In genomic region chr7:123535517-123535916, GRCh38 we compare ENCODE assay signal across 9 cellular contexts. TPM values are rescaled to one million over a fixed set of nuclear protein-coding genes. Genes with fewer than 3 reads are reported as not detected.
DNase-seq lines count a peak whose midpoint lies in the region; ATAC-seq and TF ChIP-seq lines count a peak whose summit lies in the region.
"Had no signal": no experiment of that assay in that cellular context is flagged by ENCODE, and none has a peak within 500 bp of the region (broad histone marks: within the 10 kb centered on the region; RNA-seq: fewer than 3 reads in every experiment).

No MANE protein-coding gene starts in this region.

- H3K27me3 ChIP-seq in upper lobe of right lung, result no peaks in the 10 kb centered on the region

- peaks cover 31% of the 10 kb centered on the region for H3K4me1 Mint-ChIP-seq in activated naive CD4-positive, alpha-beta T cell treated with anti-CD3 and anti-CD28 coated beads, Interleukin-2, amount 50 U/mL, for 24 hours
- peaks cover 28% of the 10 kb centered on the region for H3K4me1 Mint-ChIP-seq in activated naive CD4-positive, alpha-beta T cell treated with anti-CD3 and anti-CD28 coated beads for 36 hours (ENCODE audit: low read depth)
- H3K4me1 Mint-ChIP-seq in activated CD4-positive, alpha-beta T cell treated with anti-CD3 and anti-CD28 coated beads for 36 hours, result peaks cover 27% of the 10 kb centered on the region

- H3K9me3 ChIP-seq in mesodermal cell (ENCODE audit: control insufficient read depth, low read length), result no peaks in the 10 kb centered on the region
- no peaks in the 10 kb centered on the region for H3K9me3 ChIP-seq in upper lobe of right lung

- H3K27me3 Mint-ChIP-seq in activated naive CD4-positive, alpha-beta T cell treated with anti-CD3 and anti-CD28 coated beads, Interleukin-2, amount 50 U/mL, for 24 hours, result peaks cover 16% of the 10 kb centered on the region
- peaks cover 18% of the 10 kb centered on the region for H3K27me3 Mint-ChIP-seq in activated naive CD4-positive, alpha-beta T cell treated with anti-CD3 and anti-CD28 coated beads for 36 hours (ENCODE audit: low read depth)
- H3K27me3 Mint-ChIP-seq in activated CD4-positive, alpha-beta T cell treated with anti-CD3 and anti-CD28 coated beads for 36 hours, result peaks cover 16% of the 10 kb centered on the region

- POLR2A ChIA-PET in activated CD4-positive, alpha-beta T cell treated with anti-CD3 and anti-CD28 coated beads for 36 hours (lab: Charles Lee), result no interaction called here

- H3K4me3 ChIP-seq in astrocyte of the cerebellum (ENCODE audit: low read depth, low read length) (peak overlapping the region; percentile 70), mesodermal cell (ENCODE audit: extremely low read depth, insufficient read depth, low read length, poor library complexity, severe bottlenecking) (peak overlapping the region; percentile 52), upper lobe of right lung (peak overlapping the region; percentile 47)

- peak overlapping the region; percentile 23 for H3K4me3 Mint-ChIP-seq in activated naive CD4-positive, alpha-beta T cell treated with anti-CD3 and anti-CD28 coated beads, Interleukin-2, amount 50 U/mL, for 24 hours
- H3K4me3 Mint-ChIP-seq in activated naive CD4-positive, alpha-beta T cell treated with anti-CD3 and anti-CD28 coated beads for 36 hours, result no peak overlapping the region
- H3K4me3 Mint-ChIP-seq in activated CD4-positive, alpha-beta T cell treated with anti-CD3 and anti-CD28 coated beads for 36 hours, result no peak overlapping the region

- CTCF ChIA-PET in activated naive CD4-positive, alpha-beta T cell treated with anti-CD3 and anti-CD28 coated beads for 36 hours (lab: Charles Lee), result interaction anchor here (0.7 kb wide), 1 partner anchor 41 kb away, joined by 3 read pairs; no protein-coding TSS in a partner anchor
- CTCF ChIA-PET in activated CD4-positive, alpha-beta T cell treated with anti-CD3 and anti-CD28 coated beads for 36 hours (lab: Charles Lee), result interaction anchor here (1.2 to 2.7 kb wide), 2 partner anchors 23 to 41 kb away, joined by 4 to 11 read pairs; no protein-coding TSS in a partner anchor

- intact Hi-C loops in activated naive CD4-positive, alpha-beta T cell treated with anti-CD3 and anti-CD28 coated beads for 36 hours (cut with micrococcal nuclease), result loop anchor here (1.0 kb wide), 1 partner anchor 289 kb away; no protein-coding TSS in a partner anchor
- intact Hi-C loops in upper lobe of right lung (cut with DNase I), result no loop called here
- intact Hi-C loops in activated CD4-positive, alpha-beta T cell treated with anti-CD3 and anti-CD28 coated beads for 36 hours (cut with DNase I, micrococcal nuclease), result loop anchor here (5.0 to 10.0 kb wide), 3 partner anchors 287 to 1399 kb away; partner anchors contain the start of gene POT1 (in 1 of the 2)

- H3K36me3 Mint-ChIP-seq in activated naive CD4-positive, alpha-beta T cell treated with anti-CD3 and anti-CD28 coated beads, Interleukin-2, amount 50 U/mL, for 24 hours, result no peaks in the 10 kb centered on the region
- H3K36me3 Mint-ChIP-seq in activated naive CD4-positive, alpha-beta T cell treated with anti-CD3 and anti-CD28 coated beads for 36 hours (ENCODE audit: low read depth), result no peaks in the 10 kb centered on the region
- no peaks in the 10 kb centered on the region for H3K36me3 Mint-ChIP-seq in activated CD4-positive, alpha-beta T cell treated with anti-CD3 and anti-CD28 coated beads for 36 hours (ENCODE audit: low read depth)

- no peak overlapping the region for H3K27ac ChIP-seq in mesodermal cell (ENCODE audit: low read depth, low read length, severe bottlenecking)
- no peak overlapping the region for H3K27ac ChIP-seq in upper lobe of right lung

- no peaks in the 10 kb centered on the region for H3K9me3 Mint-ChIP-seq in activated naive CD4-positive, alpha-beta T cell treated with anti-CD3 and anti-CD28 coated beads, Interleukin-2, amount 50 U/mL, for 24 hours
- H3K9me3 Mint-ChIP-seq in activated naive CD4-positive, alpha-beta T cell treated with anti-CD3 and anti-CD28 coated beads for 36 hours, result no peaks in the 10 kb centered on the region
- no peaks in the 10 kb centered on the region for H3K9me3 Mint-ChIP-seq in activated CD4-positive, alpha-beta T cell treated with anti-CD3 and anti-CD28 coated beads for 36 hours (ENCODE audit: low read depth)

- no peak for DNase-seq in activated naive CD4-positive, alpha-beta T cell treated with anti-CD3 and anti-CD28 coated beads for 36 hours
- no peak for DNase-seq in astrocyte of the cerebellum (ENCODE audit: low read depth)
- no peak for DNase-seq in upper lobe of right lung
- no peak for DNase-seq in activated CD4-positive, alpha-beta T cell treated with anti-CD3 and anti-CD28 coated beads for 36 hours
- DNase-seq in SK-N-DZ (ENCODE audit: low spot score), result no peak

- TF ChIP-seq CTCF in astrocyte of the cerebellum (IDR thresholded peaks at IDR 0.05; ENCODE audit: low read depth, low read length, missing control alignments), result no peak
- TF ChIP-seq CTCF in upper lobe of right lung (IDR thresholded peaks at IDR 0.05), result no peak

- WGBS in mesodermal cell (ENCODE audit: insufficient coverage in 2 of 2), 2 experiments, result 93 to 95% methylated on average over 5 to 9 of the region's 12 CpGs

- H3K36me3 ChIP-seq in mesodermal cell (ENCODE audit: control insufficient read depth, insufficient read depth, low read length), result no peaks in the 10 kb centered on the region
- peaks cover 8% of the 10 kb centered on the region for H3K36me3 ChIP-seq in upper lobe of right lung

- no peak overlapping the region for H3K27ac Mint-ChIP-seq in activated naive CD4-positive, alpha-beta T cell treated with anti-CD3 and anti-CD28 coated beads, Interleukin-2, amount 50 U/mL, for 24 hours
- no peak overlapping the region for H3K27ac Mint-ChIP-seq in activated naive CD4-positive, alpha-beta T cell treated with anti-CD3 and anti-CD28 coated beads for 36 hours
- no peak overlapping the region for H3K27ac Mint-ChIP-seq in activated CD4-positive, alpha-beta T cell treated with anti-CD3 and anti-CD28 coated beads for 36 hours

- in situ Hi-C loops in astrocyte of the cerebellum (cut with HindIII; ENCODE audit: low sequenced_read_pairs), result no loop called here

- H3K4me1 ChIP-seq in mesodermal cell (ENCODE audit: control insufficient read depth, insufficient read depth, low read length, poor library complexity, severe bottlenecking) (no peaks in the 10 kb centered on the region), upper lobe of right lung (peaks cover 5% of the 10 kb centered on the region)

- no peak for ATAC-seq in upper lobe of right lung
- ATAC-seq in HG02938 (IDR thresholded peaks at IDR 0.05; ENCODE audit: unreplicated experiment), result no peak
- ATAC-seq in activated CD4-positive, alpha-beta T cell treated with anti-CD3 and anti-CD28 coated beads for 36 hours, result no peak

RNA-seq across cellular contexts. Expression of gene IQUB, which starts 1.1 kb away (rescaled TPM):
- under 1 TPM in 1 of 2 experiments, not detected in 1; 0.07 TPM for total RNA-seq in activated naive CD4-positive, alpha-beta T cell treated with anti-CD3 and anti-CD28 coated beads for 36 hours
- 0.66 TPM for polyA plus RNA-seq in mesodermal cell (2013, experiment 1 of 2)
- 1.1 TPM for polyA plus RNA-seq in mesodermal cell (2013, experiment 2 of 2)
- 0.75 TPM for total RNA-seq in upper lobe of right lung
- total RNA-seq in activated CD4-positive, alpha-beta T cell treated with anti-CD3 and anti-CD28 coated beads for 36 hours, result under 1 TPM in 1 of 2 experiments, not detected in 1; 0.05 TPM
- not detected in 2 replicates for polyA plus RNA-seq in SK-N-DZ (2014; cell fraction: cytosol; rRNA removed)
- 0.23 TPM in 1 of 2 replicates, not detected in the other for polyA plus RNA-seq in SK-N-DZ (2014; cell fraction: nucleus; rRNA removed)
- total RNA-seq: T-helper 2 cell treated with Interferon-gamma antibody and Interleukin-4, amounts not matched to agents 100 ng/mL and 5 ng/mL, for 36 hours had no signal

RNA-seq across cellular contexts. Expression of gene NDUFA5, which starts 22.1 kb away (rescaled TPM):
- 10 to 100 TPM; 58.9 to 60.7 TPM for total RNA-seq in activated naive CD4-positive, alpha-beta T cell treated with anti-CD3 and anti-CD28 coated beads for 36 hours
- polyA plus RNA-seq in mesodermal cell (2013, experiment 1 of 2), result 43.5 TPM
- polyA plus RNA-seq in mesodermal cell (2013, experiment 2 of 2), result 60.8 TPM
- total RNA-seq in upper lobe of right lung, result 67.1 TPM
- 10 to 100 TPM; 62.3 to 64.0 TPM for total RNA-seq in activated CD4-positive, alpha-beta T cell treated with anti-CD3 and anti-CD28 coated beads for 36 hours
- 111 and 120 TPM in 2 replicates for polyA plus RNA-seq in SK-N-DZ (2014; cell fraction: cytosol; rRNA removed)
- 73.2 and 89.2 TPM in 2 replicates for polyA plus RNA-seq in SK-N-DZ (2014; cell fraction: nucleus; rRNA removed)
